Comparison of ENCODE assay signal across 14 cellular contexts in genomic region chr9:12956261-12956660, GRCh38.
DNase-seq lines count a peak whose midpoint lies in the region; TF ChIP-seq lines count a peak whose summit lies in the region.
"Had no signal": no experiment of that assay in that cellular context is flagged by ENCODE, and none has a peak within 500 bp of the region (broad histone marks: within the 10 kb centered on the region; RNA-seq: fewer than 3 reads in every experiment).

No MANE protein-coding gene starts in this region.

- H3K4me3 Mint-ChIP-seq in chondrocyte (ENCODE audit: unreplicated experiment) (peak overlapping the region; percentile 31), mesothelial cell of epicardium (no peak overlapping the region), type B pancreatic cell (peak overlapping the region; percentile 50)
- no peak overlapping the region for H3K4me3 Mint-ChIP-seq in activated naive CD8-positive, alpha-beta T cell treated with anti-CD3 and anti-CD28 coated beads for 36 hours
- H3K4me3 Mint-ChIP-seq: activated CD4-positive, alpha-beta memory T cell treated with anti-CD3 and anti-CD28 coated beads, Interleukin-2, amount 10 ng/mL, durations not matched to agents 7 days and 5 days; activated naive CD8-positive, alpha-beta T cell treated with anti-CD3 and anti-CD28 coated beads, Interleukin-2, amount 10 ng/mL, durations not matched to agents 7 days and 5 days; activated T-cell treated with anti-CD3 and anti-CD28 coated beads, Interleukin-2, amount 50 U/mL, for 24 hours had no signal

- H3K36me3 Mint-ChIP-seq in chondrocyte (ENCODE audit: low read depth): peaks cover 8% of the 10 kb centered on the region
- peaks cover 19% of the 10 kb centered on the region for H3K36me3 Mint-ChIP-seq in mesothelial cell of epicardium
- no peaks in the 10 kb centered on the region for H3K36me3 Mint-ChIP-seq in type B pancreatic cell
- H3K36me3 Mint-ChIP-seq in activated naive CD8-positive, alpha-beta T cell treated with anti-CD3 and anti-CD28 coated beads for 36 hours: peaks cover 2% of the 10 kb centered on the region
- H3K36me3 Mint-ChIP-seq: activated naive CD8-positive, alpha-beta T cell treated with anti-CD3 and anti-CD28 coated beads, Interleukin-2, amount 10 ng/mL, durations not matched to agents 7 days and 5 days had no signal

- H3K27ac Mint-ChIP-seq in chondrocyte (ENCODE audit: unreplicated experiment) (peak overlapping the region; percentile 98), mesothelial cell of epicardium (peak overlapping the region; percentile 97), type B pancreatic cell (peak overlapping the region; percentile 86)
- no peak overlapping the region for H3K27ac Mint-ChIP-seq in activated naive CD8-positive, alpha-beta T cell treated with anti-CD3 and anti-CD28 coated beads for 36 hours
- H3K27ac Mint-ChIP-seq: activated CD4-positive, alpha-beta memory T cell treated with anti-CD3 and anti-CD28 coated beads, Interleukin-2, amount 10 ng/mL, durations not matched to agents 7 days and 5 days; activated naive CD8-positive, alpha-beta T cell treated with anti-CD3 and anti-CD28 coated beads, Interleukin-2, amount 10 ng/mL, durations not matched to agents 7 days and 5 days; activated T-cell treated with anti-CD3 and anti-CD28 coated beads, Interleukin-2, amount 50 U/mL, for 24 hours had no signal

- H3K9me3 Mint-ChIP-seq in chondrocyte (ENCODE audit: low read depth) (peaks cover 12% of the 10 kb centered on the region), mesothelial cell of epicardium (peaks cover 23% of the 10 kb centered on the region), type B pancreatic cell (peaks cover 9% of the 10 kb centered on the region)
- peaks cover 4% of the 10 kb centered on the region for H3K9me3 Mint-ChIP-seq in activated naive CD8-positive, alpha-beta T cell treated with anti-CD3 and anti-CD28 coated beads for 36 hours

- TF ChIP-seq CTCF in chondrocyte (IDR thresholded peaks at IDR 0.05): no peak
- TF ChIP-seq CTCF in mesothelial cell of epicardium (IDR thresholded peaks at IDR 0.05; ENCODE audit: unreplicated experiment): no peak
- TF ChIP-seq CTCF in type B pancreatic cell (conservative IDR thresholded peaks at IDR 0.05): no peak

- H3K27me3 Mint-ChIP-seq in chondrocyte (ENCODE audit: low read depth) (no peaks in the 10 kb centered on the region), mesothelial cell of epicardium (ENCODE audit: low read depth) (no peaks in the 10 kb centered on the region), type B pancreatic cell (no peaks in the 10 kb centered on the region)
- H3K27me3 Mint-ChIP-seq in activated naive CD8-positive, alpha-beta T cell treated with anti-CD3 and anti-CD28 coated beads for 36 hours: no peaks in the 10 kb centered on the region
- H3K27me3 Mint-ChIP-seq: activated CD4-positive, alpha-beta memory T cell treated with anti-CD3 and anti-CD28 coated beads, Interleukin-2, amount 10 ng/mL, durations not matched to agents 7 days and 5 days; activated naive CD8-positive, alpha-beta T cell treated with anti-CD3 and anti-CD28 coated beads, Interleukin-2, amount 10 ng/mL, durations not matched to agents 7 days and 5 days; activated T-cell treated with anti-CD3 and anti-CD28 coated beads, Interleukin-2, amount 50 U/mL, for 24 hours had no signal

- H3K4me1 Mint-ChIP-seq in chondrocyte (ENCODE audit: low read depth) (peaks cover 57% of the 10 kb centered on the region), mesothelial cell of epicardium (peaks cover 12% of the 10 kb centered on the region), type B pancreatic cell (ENCODE audit: unreplicated experiment) (peaks cover 7% of the 10 kb centered on the region)
- H3K4me1 Mint-ChIP-seq in activated naive CD8-positive, alpha-beta T cell treated with anti-CD3 and anti-CD28 coated beads for 36 hours: no peaks in the 10 kb centered on the region
- H3K4me1 Mint-ChIP-seq: activated CD4-positive, alpha-beta memory T cell treated with anti-CD3 and anti-CD28 coated beads, Interleukin-2, amount 10 ng/mL, durations not matched to agents 7 days and 5 days; activated naive CD8-positive, alpha-beta T cell treated with anti-CD3 and anti-CD28 coated beads, Interleukin-2, amount 10 ng/mL, durations not matched to agents 7 days and 5 days had no signal

- DNase-seq in NCI-H146 (lab: John Stamatoyannopoulos, UW): peak; percentile 55
- DNase-seq in NCI-H146 treated with DMSO at 0.1 percent for 48 hours (lab: John Stamatoyannopoulos, UW; ENCODE audit: unreplicated experiment): no peak
- DNase-seq in chondrocyte (ENCODE audit: low spot score): no peak
- DNase-seq in mesothelial cell of epicardium (ENCODE audit: low spot score in 2 of 2, unreplicated experiment in 2 of 2): no peak
- no peak for DNase-seq in type B pancreatic cell (ENCODE audit: extremely low spot score, unreplicated experiment)
- no peak for DNase-seq in activated CD4-positive, alpha-beta T cell treated with anti-CD3 and anti-CD28 coated beads for 1 hour
- no peak for DNase-seq in activated naive CD8-positive, alpha-beta T cell treated with anti-CD3 and anti-CD28 coated beads for 36 hours
- no peak for DNase-seq in HPDE6-E6E7 (ENCODE audit: extremely low spot score)
- DNase-seq: activated CD4-positive, alpha-beta memory T cell treated with anti-CD3 and anti-CD28 coated beads, Interleukin-2, amount 10 ng/mL, durations not matched to agents 7 days and 5 days; activated naive CD8-positive, alpha-beta T cell treated with anti-CD3 and anti-CD28 coated beads, Interleukin-2, amount 10 ng/mL, durations not matched to agents 7 days and 5 days; activated T-cell treated with anti-CD3 and anti-CD28 coated beads, Interleukin-2, amount 50 U/mL, for 24 hours; GF-D8; NCI-H1092 treated with DMSO at 0.1 percent for 48 hours; small intestine had no signal

Comparison
In these comparisons a context has a peak if more than half of its experiments do, and no peak if none do; other contexts are left out.
1. H3K4me3 Mint-ChIP-seq: peak in chondrocyte (single experiment) and type B pancreatic cell (single experiment); none in mesothelial cell of epicardium (single experiment) and activated naive CD8-positive, alpha-beta T cell treated with anti-CD3 and anti-CD28 coated beads for 36 hours (single experiment).